19 cellular contexts compared by ENCODE assay signal in the genomic region with DNA sequence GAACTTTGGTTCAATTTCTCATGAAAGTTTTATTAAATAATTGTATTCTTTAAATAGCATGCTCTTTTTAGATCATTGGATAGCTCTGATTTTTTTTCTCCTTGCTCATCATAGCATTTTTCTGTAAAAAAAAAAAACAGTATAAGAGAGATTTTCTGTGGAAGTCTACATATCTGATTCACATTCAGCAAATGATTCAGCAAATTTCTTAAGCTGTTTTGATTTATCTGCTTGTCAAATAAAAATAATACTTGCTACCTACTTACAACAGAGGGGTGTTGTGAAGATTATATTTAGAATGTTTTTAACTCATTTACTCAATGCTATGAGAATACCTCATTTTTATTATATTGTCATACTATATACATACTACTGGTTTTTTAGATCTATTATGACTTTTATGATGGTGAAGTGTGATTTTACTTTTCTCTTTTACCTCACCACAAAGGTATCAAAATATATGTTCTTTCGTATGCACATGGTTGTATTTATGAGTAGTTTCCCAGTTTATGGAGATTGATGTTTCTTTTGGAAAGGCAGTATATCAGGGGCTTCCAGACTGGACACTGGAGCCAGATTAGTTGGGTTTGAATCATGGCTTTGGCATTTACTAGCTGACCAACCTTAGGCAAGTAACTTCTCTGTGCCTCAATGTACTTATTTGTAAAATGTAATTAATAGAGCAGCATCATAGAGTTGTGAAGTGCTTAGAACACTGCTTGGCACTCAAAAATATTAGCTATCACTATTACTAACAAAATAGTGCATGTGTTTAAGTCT. TPM values are rescaled to one million over a fixed set of nuclear protein-coding genes. Genes with fewer than 3 reads are reported as not detected.
DNase-seq lines count a peak whose midpoint lies in the region; ATAC-seq and TF ChIP-seq lines count a peak whose summit lies in the region.
"Had no signal": no experiment of that assay in that cellular context is flagged by ENCODE, and none has a peak within 500 bp of the region (broad histone marks: within the 10 kb centered on the region; RNA-seq: fewer than 3 reads in every experiment).

No MANE protein-coding gene starts in this region.

- intact Hi-C loops in right lobe of liver (cut with DNase I), result no loop called here

- ATAC-seq in SK-N-SH treated with all-trans-retinoic acid at 6 μM for 48 hours (peak; percentile 30; the same call in 2 of the 3 replicates), GM21381 (IDR thresholded peaks at IDR 0.05; ENCODE audit: unreplicated experiment) (no peak), right lobe of liver (no peak)

- CTCF ChIA-PET in HEK293T (lab: Yijun Ruan, JAX), result interaction anchor here (0.7 kb wide), 1 partner anchor 127 kb away, joined by 3 read pairs; no protein-coding TSS in a partner anchor

- H3K4me2 ChIP-seq in smooth muscle cell, result peak overlapping the region; percentile 48
- H3K4me2 ChIP-seq: neural progenitor cell had no signal

- peaks cover 5% of the 10 kb centered on the region for H3F3A ChIP-seq in smooth muscle cell (ENCODE audit: low read depth)

- 38% methylated on average over 1 of the region's 1 CpG for WGBS in smooth muscle cell (ENCODE audit: low lambda C conversion rate)
- 89% methylated on average over 1 of the region's 1 CpG for WGBS in right lobe of liver (ENCODE audit: insufficient coverage, low coverage, low lambda C conversion rate, missing lambda C conversion rate)

- TF ChIP-seq POLR2A in right lobe of liver (IDR thresholded peaks at IDR 0.05), result no peak

- peaks cover 92% of the 10 kb centered on the region for H4K20me1 ChIP-seq in smooth muscle cell (ENCODE audit: low read depth)

- TF ChIP-seq CTCF in fibroblast of the aortic adventitia (IDR thresholded peaks at IDR 0.05; ENCODE audit: insufficient read depth, low read length) (no peak), smooth muscle cell (IDR thresholded peaks at IDR 0.05; ENCODE audit: borderline replicate concordance, insufficient read depth, poor library complexity, severe bottlenecking) (no peak), right lobe of liver (IDR thresholded peaks at IDR 0.05) (no peak)

- H3K79me2 ChIP-seq in smooth muscle cell (ENCODE audit: low read depth), result peaks cover 100% of the 10 kb centered on the region

- H3K4me1 ChIP-seq in smooth muscle cell (ENCODE audit: low read depth), result peaks cover 7% of the 10 kb centered on the region
- H3K4me1 ChIP-seq in right lobe of liver, result peaks cover 0 to 11% (median 3%) of the 10 kb centered on the region in 4 donors

- no peak overlapping the region for H3K9ac ChIP-seq in smooth muscle cell (ENCODE audit: low read depth)
- H3K9ac ChIP-seq: neural progenitor cell had no signal

- H3K27ac ChIP-seq in smooth muscle cell (ENCODE audit: low read depth) (peak overlapping the region; percentile 12), right lobe of liver (no peak overlapping the region)
- H3K27ac ChIP-seq: foreskin keratinocyte, neural progenitor cell, tibial nerve had no signal

- no peak overlapping the region for H2AFZ ChIP-seq in smooth muscle cell (ENCODE audit: low read depth)
- H2AFZ ChIP-seq: neural progenitor cell had no signal

- H3K9me3 ChIP-seq in smooth muscle cell (replicated peaks; ENCODE audit: low read depth), result no peaks in the 10 kb centered on the region
- no peaks in the 10 kb centered on the region for H3K9me3 ChIP-seq in right lobe of liver
- H3K9me3 ChIP-seq: tibial nerve had no signal

- H3K27me3 ChIP-seq in smooth muscle cell (ENCODE audit: low read depth) (no peaks in the 10 kb centered on the region), right lobe of liver (no peaks in the 10 kb centered on the region)
- H3K27me3 ChIP-seq: foreskin keratinocyte, neural progenitor cell, tibial nerve had no signal

- no peak for DNase-seq in HEK293T (ENCODE audit: extremely low spot score)
- DNase-seq in fibroblast of the aortic adventitia (ENCODE audit: low read depth), result peak; percentile 68
- DNase-seq in smooth muscle cell (lab: John Stamatoyannopoulos, UW; ENCODE audit: unreplicated experiment), result no peak
- no peak for DNase-seq in T-helper 9 cell
- DNase-seq in right lobe of liver, result no peak
- no peak for DNase-seq in NCI-H1417 (lab: John Stamatoyannopoulos, UW)
- DNase-seq: activated CD4-positive, alpha-beta T cell treated with anti-CD3 and anti-CD28 coated beads for 4 hours; activated CD8-positive, alpha-beta memory T cell treated with anti-CD3 and anti-CD28 coated beads, Interleukin-2, amount 50 U/mL, for 4 hours; activated gamma-delta T cell treated with Interleukin-2 at 50 U/mL for 16 hours; left colon; NCI-H1092 treated with DMSO at 0.1 percent for 48 hours; NCI-H2107; NCI-H524 treated with DMSO at 0.1 percent for 48 hours; stimulated activated naive CD4-positive, alpha-beta T cell had no signal

- no peaks in the 10 kb centered on the region for H3K36me3 ChIP-seq in smooth muscle cell (ENCODE audit: low read depth)
- H3K36me3 ChIP-seq in right lobe of liver, result no peaks in the 10 kb centered on the region
- H3K36me3 ChIP-seq: neural progenitor cell, tibial nerve had no signal

- POLR2A ChIA-PET in HEK293T (lab: Yijun Ruan, JAX), result interaction anchor here (0.9 kb wide), 1 partner anchor 231 kb away, joined by 3 read pairs; no protein-coding TSS in a partner anchor

- H3K4me3 ChIP-seq in fibroblast of the aortic adventitia (ENCODE audit: low read depth, low read length) (no peak overlapping the region), smooth muscle cell (no peak overlapping the region), right lobe of liver (no peak overlapping the region)
- H3K4me3 ChIP-seq: neural progenitor cell, tibial nerve had no signal

TF ChIP-seq in HEK293T, 16 proteins besides CTCF, POLR2A, EP300 and RAD21:
- TF ChIP-seq, protein P1, sequence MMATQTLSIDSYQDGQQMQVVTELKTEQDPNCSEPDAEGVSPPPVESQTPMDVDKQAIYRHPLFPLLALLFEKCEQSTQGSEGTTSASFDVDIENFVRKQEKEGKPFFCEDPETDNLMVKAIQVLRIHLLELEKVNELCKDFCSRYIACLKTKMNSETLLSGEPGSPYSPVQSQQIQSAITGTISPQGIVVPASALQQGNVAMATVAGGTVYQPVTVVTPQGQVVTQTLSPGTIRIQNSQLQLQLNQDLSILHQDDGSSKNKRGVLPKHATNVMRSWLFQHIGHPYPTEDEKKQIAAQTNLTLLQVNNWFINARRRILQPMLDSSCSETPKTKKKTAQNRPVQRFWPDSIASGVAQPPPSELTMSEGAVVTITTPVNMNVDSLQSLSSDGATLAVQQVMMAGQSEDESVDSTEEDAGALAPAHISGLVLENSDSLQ (IDR thresholded peaks at IDR 0.05), result peak; percentile 80
- no peak for TF ChIP-seq FOXM1 (IDR thresholded peaks at IDR 0.05; ENCODE audit: borderline replicate concordance)
- TF ChIP-seq CTBP1 (IDR thresholded peaks at IDR 0.05; ENCODE audit: borderline replicate concordance), result 0 out of 2 replicates have a peak, but pooled peaks have one; percentile 38

TF ChIP-seq in SK-N-SH treated with all-trans-retinoic acid at 6 μM for 48 hours, 23 proteins besides CTCF, POLR2A, EP300 and RAD21:
- TF ChIP-seq BACH2 (CRISPR knock-in tag; IDR thresholded peaks at IDR 0.05; ENCODE audit: borderline replicate concordance) (no peak), ISL1 (CRISPR knock-in tag; IDR thresholded peaks at IDR 0.05) (peak; percentile 37), ZFP30 (CRISPR knock-in tag; IDR thresholded peaks at IDR 0.05) (no peak)

RNA-seq across cellular contexts. Expression of a gene that starts 25.5 kb away (rescaled TPM):
- 253 and 1,825 TPM in 2 replicates for total RNA-seq in fibroblast of the aortic adventitia (ENCODE audit: low replicate concordance)
- total RNA-seq in smooth muscle cell, result 167 and 182 TPM in 2 replicates
- polyA plus RNA-seq in smooth muscle cell, result 62.7 and 67.1 TPM in 2 replicates
- total RNA-seq in right lobe of liver, result 10 to 100 TPM; 29.5 to 64.3 (median 41.8) TPM
